In the genomic region with DNA sequence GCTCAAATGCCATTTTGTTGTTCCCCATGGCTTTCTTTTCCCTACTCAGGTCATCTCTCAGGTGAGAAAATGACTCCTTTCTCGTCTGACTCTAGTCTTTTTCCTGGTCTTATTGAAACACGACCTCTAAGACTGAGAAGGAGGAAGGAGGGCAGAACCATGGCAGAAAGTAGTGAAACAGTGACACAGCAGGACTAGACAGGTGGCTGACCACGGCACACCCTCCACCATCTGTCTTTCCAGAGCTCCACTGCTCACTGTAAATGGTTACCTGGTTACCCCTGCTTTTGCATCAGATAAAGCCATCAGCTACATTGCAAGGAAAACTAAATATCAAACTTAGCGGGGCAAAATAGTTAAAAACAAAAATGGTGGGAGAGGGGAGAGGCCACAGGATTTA, we compare ENCODE assay signal across 12 cellular contexts. TPM values are rescaled to one million over a fixed set of nuclear protein-coding genes. Genes with fewer than 3 reads are reported as not detected.
DNase-seq lines count a peak whose midpoint lies in the region; ATAC-seq and FAIRE-seq lines count a peak whose summit lies in the region.
"Had no signal": no experiment of that assay in that cellular context is flagged by ENCODE, and none has a peak within 500 bp of the region (broad histone marks: within the 10 kb centered on the region; RNA-seq: fewer than 3 reads in every experiment).

No MANE protein-coding gene starts in this region.

- in situ Hi-C loops in G401 (cut with HindIII; ENCODE audit: low sequenced_read_pairs): no loop called here

- ATAC-seq in GM19395 (IDR thresholded peaks at IDR 0.05; ENCODE audit: unreplicated experiment): peak; percentile 71
- peak; percentile 64 for ATAC-seq in HG02943 (IDR thresholded peaks at IDR 0.05; ENCODE audit: low read depth, unreplicated experiment)
- ATAC-seq: activated T-cell treated with anti-CD3 and anti-CD28 coated beads, Interleukin-2, amount 50 U/mL, for 4 hours had no signal

- DNase-seq in G401 (ENCODE audit: low spot score) (peak; percentile 53), NCI-H524 (lab: John Stamatoyannopoulos, UW) (peak; percentile 70 to 87), hippocampal formation (lab: John Stamatoyannopoulos, UW) (no peak), NCI-H2029 (lab: John Stamatoyannopoulos, UW) (no peak), frontal cortex (ENCODE audit: low spot score in 2 of 2) (no peak), SKM-1 treated with dmso at 0.1 percent for 144 hours (lab: John Stamatoyannopoulos, UW; ENCODE audit: unreplicated experiment) (no peak)
- DNase-seq: activated T-cell treated with anti-CD3 and anti-CD28 coated beads, Interleukin-2, amount 50 U/mL, for 4 hours; DND-41; head of caudate nucleus had no signal

- no peak for FAIRE-seq in frontal cortex (lab: Jason Lieb, UNC)
- FAIRE-seq: astrocyte had no signal

RNA-seq across cellular contexts. Expression of gene NR4A3, which starts 30.9 kb away (rescaled TPM):
- not detected in 2 replicates for total RNA-seq in G401 (2014; rRNA removed; shearing (Covaris generic))
- total RNA-seq in frontal cortex: 3.7 TPM

RNA-seq across cellular contexts. Expression of gene STX17, which starts 53.8 kb away (rescaled TPM):
- 3.4 and 11.8 TPM in 2 replicates for total RNA-seq in G401 (2014; rRNA removed; shearing (Covaris generic))
- total RNA-seq in frontal cortex: 14.7 TPM

Comparison
In these comparisons a context has a peak if more than half of its experiments do, and no peak if none do; other contexts are left out.
1. DNase-seq: peak in G401 (single experiment) and NCI-H524 (2 of 2); none in hippocampal formation (0 of 2), NCI-H2029 (single experiment), frontal cortex (0 of 2) and SKM-1 treated with dmso at 0.1 percent for 144 hours (single experiment).